10 cellular contexts compared by ENCODE assay signal in the genomic region with DNA sequence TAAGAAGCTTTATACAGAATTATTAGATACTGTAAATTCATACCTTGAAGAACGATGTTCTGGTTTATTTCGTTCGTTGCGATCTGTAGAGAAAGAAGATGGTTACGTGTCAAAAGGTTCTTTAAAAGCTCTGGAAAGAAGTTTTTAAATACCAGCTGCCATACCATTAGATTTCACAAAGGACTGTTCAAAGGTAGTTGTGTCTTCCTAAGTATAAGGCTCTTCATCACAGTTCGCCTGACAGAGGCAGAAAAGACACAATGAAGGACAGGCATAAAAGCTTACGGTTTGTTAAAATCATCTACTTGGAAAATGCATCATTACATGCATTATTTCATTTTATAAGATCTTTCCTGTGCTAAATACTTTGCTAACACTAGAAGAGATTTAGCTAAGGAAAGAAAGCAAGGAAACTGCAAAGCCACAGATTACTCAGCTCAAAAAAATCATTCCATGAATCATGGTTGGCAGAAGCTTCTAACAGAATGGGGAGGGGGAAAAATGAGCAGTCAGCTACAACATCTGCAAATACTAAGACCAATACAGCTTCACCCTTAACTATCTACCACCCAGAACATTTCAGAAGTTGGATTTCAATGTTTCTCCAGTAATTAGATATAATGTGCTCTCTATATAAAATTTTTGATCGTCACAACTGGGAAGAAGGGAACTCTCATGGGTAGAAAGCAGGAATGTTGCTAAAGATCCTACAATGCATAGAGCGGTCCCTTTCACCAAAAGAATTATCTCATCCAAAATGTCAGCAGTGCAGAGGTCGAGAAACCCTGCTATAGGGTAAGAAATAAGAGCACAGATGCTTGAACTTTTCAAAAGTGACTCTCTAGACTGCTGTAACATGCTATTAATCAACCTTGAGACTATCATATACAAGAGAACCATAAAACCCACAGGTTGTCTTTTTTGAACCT. TPM values are rescaled to one million over a fixed set of nuclear protein-coding genes. Genes with fewer than 3 reads are reported as not detected.
DNase-seq lines count a peak whose midpoint lies in the region; ATAC-seq and TF ChIP-seq lines count a peak whose summit lies in the region.
"Had no signal": no experiment of that assay in that cellular context is flagged by ENCODE, and none has a peak within 500 bp of the region (broad histone marks: within the 10 kb centered on the region; RNA-seq: fewer than 3 reads in every experiment).

No MANE protein-coding gene starts in this region.

- no peaks in the 10 kb centered on the region; the same call in 1 of the 2 replicates for H3K36me3 ChIP-seq in SJSA1
- no peaks in the 10 kb centered on the region for H3K36me3 ChIP-seq in ovary

- no peak for TF ChIP-seq POLR2A in ovary (IDR thresholded peaks at IDR 0.05)

- WGBS in ovary, 3 donors, result 10 to 16% (median 11%) methylated on average over 10 of the region's 10 CpGs

- H3K9me3 ChIP-seq in AG04450 (ENCODE audit: control insufficient read depth, insufficient read depth, low read length) (no peaks in the 10 kb centered on the region), SJSA1 (replicated peaks) (no peaks in the 10 kb centered on the region), ovary (no peaks in the 10 kb centered on the region)

- ATAC-seq in GM19397 (IDR thresholded peaks at IDR 0.05; ENCODE audit: unreplicated experiment), result no peak

- H3K4me1 ChIP-seq in SJSA1 (replicated peaks), result peaks cover 30% of the 10 kb centered on the region
- H3K4me1 ChIP-seq in ovary (ENCODE audit: insufficient read depth), result peaks cover 5% of the 10 kb centered on the region

- no peak overlapping the region for H3K27ac ChIP-seq in AG04450 (ENCODE audit: low read depth, low read length)
- H3K27ac ChIP-seq in SJSA1, result peak overlapping the region; percentile 60
- peak overlapping the region in 1 of 2 donors; percentile 74 for H3K27ac ChIP-seq in ovary

- H3K4me3 ChIP-seq in AG04450 (ENCODE audit: low read depth, low read length), result peak overlapping the region; percentile 64
- H3K4me3 ChIP-seq in SJSA1, result peak overlapping the region; percentile 17
- peak overlapping the region; percentile 29 for H3K4me3 ChIP-seq in ovary

- no peaks in the 10 kb centered on the region for H3K27me3 ChIP-seq in AG04450 (ENCODE audit: control insufficient read depth, insufficient read depth, low read length)
- no peaks in the 10 kb centered on the region for H3K27me3 ChIP-seq in SJSA1 (replicated peaks)
- H3K27me3 ChIP-seq in ovary, result no peaks in the 10 kb centered on the region

- POLR2A ChIA-PET in AG04450 (lab: Yijun Ruan, JAX), result interaction anchor here (1.5 kb wide), 2 partner anchors 9 to 57 kb away, joined by 4 to 9 read pairs; no protein-coding TSS in a partner anchor

- intact Hi-C loops in ovary (cut with DNase I), result no loop called here

- TF ChIP-seq CTCF in AG04450 (IDR thresholded peaks at IDR 0.05; ENCODE audit: low read depth, low read length) (no peak), ovary (IDR thresholded peaks at IDR 0.05) (no peak)

- DNase-seq in AG04450 (ENCODE audit: low read depth, low spot score) (peak; percentile 60), SJSA1 (ENCODE audit: low read depth in 1 of 2, low spot score in 2 of 2) (peak in 1 of 2 experiments; percentile 65), foreskin melanocyte (peak; percentile 36), ovary (no peak), NCI-H524 treated with DMSO at 0.1 percent for 48 hours (lab: John Stamatoyannopoulos, UW) (no peak), DMS53 (lab: John Stamatoyannopoulos, UW) (no peak)
- no peak for DNase-seq in stimulated activated CD4-positive, alpha-beta T cell treated with anti-CD3 and anti-CD28 coated beads, Interleukin-2, amount 100 ng/mL, for 48 hours
- DNase-seq: CD4-positive, CD25-positive, alpha-beta regulatory T cell; posterior cingulate gyrus had no signal

- no peak for TF ChIP-seq EP300 in ovary (IDR thresholded peaks at IDR 0.05)

- CTCF ChIA-PET in AG04450 (lab: Charles Lee), result interaction anchor here (1.2 to 1.9 kb wide), 2 partner anchors 57 to 109 kb away, joined by 3 to 7 read pairs; no protein-coding TSS in a partner anchor

RNA-seq across cellular contexts. Expression of a gene that starts 50.7 kb away (rescaled TPM):
- polyA plus RNA-seq in AG04450 (2011; rRNA removed) (not detected in 2 replicates), ovary (not detected)
- not detected in 2 replicates for polyA minus RNA-seq in AG04450 (2011; rRNA and poly(A)+ RNA removed)
- total RNA-seq in SJSA1 (2014; rRNA removed; shearing (Covaris generic)), result not detected in 2 replicates
- not detected for total RNA-seq in ovary
- total RNA-seq: CD4-positive, CD25-positive, alpha-beta regulatory T cell had no signal
- polyA plus RNA-seq: CD4-positive, CD25-positive, alpha-beta regulatory T cell had no signal

Comparison
In these comparisons a context has a peak if more than half of its experiments do, and no peak if none do; other contexts are left out.
1. DNase-seq: peak in AG04450 (single experiment) and foreskin melanocyte (single experiment); none in ovary (0 of 5), stimulated activated CD4-positive, alpha-beta T cell treated with anti-CD3 and anti-CD28 coated beads, Interleukin-2, amount 100 ng/mL, for 48 hours (0 of 2), NCI-H524 treated with DMSO at 0.1 percent for 48 hours (single experiment) and DMS53 (single experiment).
2. Peak in every context shown above with its lines, with median percentiles within 50 percentile points of each other: H3K4me3 ChIP-seq.